ENCODE assay signal across 1 cellular context in the genomic region with DNA sequence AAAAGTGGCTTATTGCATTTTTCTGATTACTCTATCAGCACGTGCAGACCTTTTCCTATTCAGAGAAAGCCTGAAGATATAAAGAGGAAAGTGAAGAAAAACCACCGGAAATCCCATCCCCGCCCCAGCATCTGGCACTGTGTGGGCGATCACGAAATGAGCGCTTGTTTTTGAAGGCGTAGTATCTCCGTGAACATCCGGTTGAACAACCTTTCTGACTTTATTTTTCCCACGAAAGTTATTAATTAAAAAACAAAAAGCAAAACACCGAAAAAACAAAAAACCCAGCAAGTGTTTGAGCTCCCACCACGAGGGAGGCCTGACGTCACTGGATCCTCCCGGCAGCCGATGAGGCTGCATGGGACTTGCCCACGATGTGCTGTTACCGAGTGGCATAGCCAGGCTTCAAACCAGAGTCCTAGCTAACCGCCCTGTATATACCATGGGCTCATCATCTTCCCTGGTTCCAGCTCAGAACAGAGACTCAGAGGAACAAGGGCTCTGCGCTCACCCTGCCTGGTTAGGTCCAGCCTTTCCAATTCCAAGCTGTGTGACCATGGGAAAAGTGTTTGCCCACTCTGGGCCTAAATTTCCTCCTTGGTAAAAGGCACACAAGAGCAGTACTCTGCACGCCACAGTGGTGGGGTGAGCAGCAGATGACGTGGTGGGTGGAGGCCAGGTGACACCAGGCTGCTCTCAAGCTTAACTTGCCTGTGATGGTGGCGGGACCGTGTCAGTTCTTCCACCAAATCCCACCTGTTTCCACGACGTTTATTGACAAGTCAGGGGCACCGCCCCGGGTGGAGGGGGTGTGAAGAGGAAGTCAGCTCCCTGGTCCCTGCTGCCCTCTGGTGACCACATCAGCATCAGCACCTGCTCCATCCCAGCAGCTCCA.
TF ChIP-seq lines count a peak whose summit lies in the region.

No MANE protein-coding gene starts in this region.

TF ChIP-seq in HepG2, 621 proteins besides CTCF, POLR2A, EP300 and RAD21 (continued from another document and continues in another):
- TF ChIP-seq, protein P1, sequence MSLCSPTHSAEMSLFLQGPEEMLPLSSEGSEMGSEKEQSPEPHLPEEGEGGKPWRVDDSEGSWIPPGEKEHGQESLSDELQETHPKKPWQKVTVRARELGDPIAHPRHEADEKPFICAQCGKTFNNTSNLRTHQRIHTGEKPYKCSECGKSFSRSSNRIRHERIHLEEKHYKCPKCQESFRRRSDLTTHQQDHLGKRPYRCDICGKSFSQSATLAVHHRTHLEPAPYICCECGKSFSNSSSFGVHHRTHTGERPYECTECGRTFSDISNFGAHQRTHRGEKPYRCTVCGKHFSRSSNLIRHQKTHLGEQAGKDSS (CRISPR knock-in tag; IDR thresholded peaks at IDR 0.05; ENCODE audit: borderline replicate concordance, low read depth): peak; percentile 51; the same call in 1 of the 2 replicates
- TF ChIP-seq ZNF235 (CRISPR knock-in tag; IDR thresholded peaks at IDR 0.05; ENCODE audit: borderline replicate concordance) (no peak), HOXA5 (CRISPR knock-in tag; IDR thresholded peaks at IDR 0.05) (peak; percentile 69; the same call in 1 of the 2 replicates), IKZF1 (IDR thresholded peaks at IDR 0.05) (no peak), ZFP36L2 (CRISPR knock-in tag; IDR thresholded peaks at IDR 0.05) (no peak), ZNF629 (CRISPR knock-in tag; conservative IDR thresholded peaks at IDR 0.05) (no peak), SMARCC2 (IDR thresholded peaks at IDR 0.05) (no peak), ATF7 (IDR thresholded peaks at IDR 0.05) (no peak), ATF7 (CRISPR knock-in tag; IDR thresholded peaks at IDR 0.05) (peak; percentile 73; the same call in 1 of the 2 replicates), ELF4 (CRISPR knock-in tag; IDR thresholded peaks at IDR 0.05; ENCODE audit: borderline replicate concordance) (no peak), MZF1 (CRISPR knock-in tag; IDR thresholded peaks at IDR 0.05; ENCODE audit: borderline replicate concordance) (no peak), ZNF792 (CRISPR knock-in tag; IDR thresholded peaks at IDR 0.05) (peak; percentile 59; the same call in 1 of the 2 replicates), MAZ (IDR thresholded peaks at IDR 0.05; ENCODE audit: borderline replicate concordance, low read depth, low read length) (peak; percentile 46; the same call in 1 of the 2 replicates), MAZ (CRISPR knock-in tag; IDR thresholded peaks at IDR 0.05; ENCODE audit: low read depth) (peak; percentile 61; the same call in 1 of the 2 replicates), DR1 (CRISPR knock-in tag; IDR thresholded peaks at IDR 0.05) (no peak), SP2 (CRISPR knock-in tag; IDR thresholded peaks at IDR 0.05) (peak; percentile 15; the same call in 1 of the 2 replicates), REXO4 (CRISPR knock-in tag; IDR thresholded peaks at IDR 0.05; ENCODE audit: borderline replicate concordance) (no peak), ZNF225 (CRISPR knock-in tag; IDR thresholded peaks at IDR 0.05) (no peak), KLF15 (CRISPR knock-in tag; IDR thresholded peaks at IDR 0.05; ENCODE audit: borderline replicate concordance) (no peak), ZNF782 (CRISPR knock-in tag; IDR thresholded peaks at IDR 0.05; ENCODE audit: borderline replicate concordance) (peak; percentile 45; the same call in 1 of the 2 replicates), RBM22 (optimal IDR thresholded peaks at IDR 0.05; ENCODE audit: low read length) (no peak), ZFP62 (CRISPR knock-in tag; IDR thresholded peaks at IDR 0.05) (no peak), KLF16 (CRISPR knock-in tag; IDR thresholded peaks at IDR 0.05) (peak in 1 of 2 experiments; percentile 41; a peak in 1 of 4 replicates), GLI4 (CRISPR knock-in tag; IDR thresholded peaks at IDR 0.05; ENCODE audit: borderline replicate concordance) (no peak), ZNF12 (CRISPR knock-in tag; IDR thresholded peaks at IDR 0.05) (no peak), BORCS8-MEF2B (CRISPR knock-in tag; IDR thresholded peaks at IDR 0.05) (no peak), TBX2 (CRISPR knock-in tag; IDR thresholded peaks at IDR 0.05; ENCODE audit: borderline replicate concordance) (peak; percentile 56; the same call in 1 of the 2 replicates), FOSL2 (CRISPR knock-in tag; IDR thresholded peaks at IDR 0.05) (peak; percentile 38), SATB2 (CRISPR knock-in tag; IDR thresholded peaks at IDR 0.05) (no peak), ZNF326 (CRISPR knock-in tag; IDR thresholded peaks at IDR 0.05; ENCODE audit: borderline replicate concordance) (no peak), CBX5 (CRISPR knock-in tag; IDR thresholded peaks at IDR 0.05; ENCODE audit: borderline replicate concordance) (no peak)
- TF ChIP-seq, protein P2, sequence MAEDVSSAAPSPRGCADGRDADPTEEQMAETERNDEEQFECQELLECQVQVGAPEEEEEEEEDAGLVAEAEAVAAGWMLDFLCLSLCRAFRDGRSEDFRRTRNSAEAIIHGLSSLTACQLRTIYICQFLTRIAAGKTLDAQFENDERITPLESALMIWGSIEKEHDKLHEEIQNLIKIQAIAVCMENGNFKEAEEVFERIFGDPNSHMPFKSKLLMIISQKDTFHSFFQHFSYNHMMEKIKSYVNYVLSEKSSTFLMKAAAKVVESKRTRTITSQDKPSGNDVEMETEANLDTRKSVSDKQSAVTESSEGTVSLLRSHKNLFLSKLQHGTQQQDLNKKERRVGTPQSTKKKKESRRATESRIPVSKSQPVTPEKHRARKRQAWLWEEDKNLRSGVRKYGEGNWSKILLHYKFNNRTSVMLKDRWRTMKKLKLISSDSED (CRISPR knock-in tag; IDR thresholded peaks at IDR 0.05): no peak
- TF ChIP-seq, protein P3, sequence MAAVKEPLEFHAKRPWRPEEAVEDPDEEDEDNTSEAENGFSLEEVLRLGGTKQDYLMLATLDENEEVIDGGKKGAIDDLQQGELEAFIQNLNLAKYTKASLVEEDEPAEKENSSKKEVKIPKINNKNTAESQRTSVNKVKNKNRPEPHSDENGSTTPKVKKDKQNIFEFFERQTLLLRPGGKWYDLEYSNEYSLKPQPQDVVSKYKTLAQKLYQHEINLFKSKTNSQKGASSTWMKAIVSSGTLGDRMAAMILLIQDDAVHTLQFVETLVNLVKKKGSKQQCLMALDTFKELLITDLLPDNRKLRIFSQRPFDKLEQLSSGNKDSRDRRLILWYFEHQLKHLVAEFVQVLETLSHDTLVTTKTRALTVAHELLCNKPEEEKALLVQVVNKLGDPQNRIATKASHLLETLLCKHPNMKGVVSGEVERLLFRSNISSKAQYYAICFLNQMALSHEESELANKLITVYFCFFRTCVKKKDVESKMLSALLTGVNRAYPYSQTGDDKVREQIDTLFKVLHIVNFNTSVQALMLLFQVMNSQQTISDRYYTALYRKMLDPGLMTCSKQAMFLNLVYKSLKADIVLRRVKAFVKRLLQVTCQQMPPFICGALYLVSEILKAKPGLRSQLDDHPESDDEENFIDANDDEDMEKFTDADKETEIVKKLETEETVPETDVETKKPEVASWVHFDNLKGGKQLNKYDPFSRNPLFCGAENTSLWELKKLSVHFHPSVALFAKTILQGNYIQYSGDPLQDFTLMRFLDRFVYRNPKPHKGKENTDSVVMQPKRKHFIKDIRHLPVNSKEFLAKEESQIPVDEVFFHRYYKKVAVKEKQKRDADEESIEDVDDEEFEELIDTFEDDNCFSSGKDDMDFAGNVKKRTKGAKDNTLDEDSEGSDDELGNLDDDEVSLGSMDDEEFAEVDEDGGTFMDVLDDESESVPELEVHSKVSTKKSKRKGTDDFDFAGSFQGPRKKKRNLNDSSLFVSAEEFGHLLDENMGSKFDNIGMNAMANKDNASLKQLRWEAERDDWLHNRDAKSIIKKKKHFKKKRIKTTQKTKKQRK (IDR thresholded peaks at IDR 0.05; ENCODE audit: low read length): no peak
- TF ChIP-seq, protein P4, sequence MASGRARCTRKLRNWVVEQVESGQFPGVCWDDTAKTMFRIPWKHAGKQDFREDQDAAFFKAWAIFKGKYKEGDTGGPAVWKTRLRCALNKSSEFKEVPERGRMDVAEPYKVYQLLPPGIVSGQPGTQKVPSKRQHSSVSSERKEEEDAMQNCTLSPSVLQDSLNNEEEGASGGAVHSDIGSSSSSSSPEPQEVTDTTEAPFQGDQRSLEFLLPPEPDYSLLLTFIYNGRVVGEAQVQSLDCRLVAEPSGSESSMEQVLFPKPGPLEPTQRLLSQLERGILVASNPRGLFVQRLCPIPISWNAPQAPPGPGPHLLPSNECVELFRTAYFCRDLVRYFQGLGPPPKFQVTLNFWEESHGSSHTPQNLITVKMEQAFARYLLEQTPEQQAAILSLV (CRISPR knock-in tag; IDR thresholded peaks at IDR 0.05; ENCODE audit: borderline replicate concordance): peak; percentile 38; the same call in 1 of the 2 replicates
- TF ChIP-seq, protein P5, sequence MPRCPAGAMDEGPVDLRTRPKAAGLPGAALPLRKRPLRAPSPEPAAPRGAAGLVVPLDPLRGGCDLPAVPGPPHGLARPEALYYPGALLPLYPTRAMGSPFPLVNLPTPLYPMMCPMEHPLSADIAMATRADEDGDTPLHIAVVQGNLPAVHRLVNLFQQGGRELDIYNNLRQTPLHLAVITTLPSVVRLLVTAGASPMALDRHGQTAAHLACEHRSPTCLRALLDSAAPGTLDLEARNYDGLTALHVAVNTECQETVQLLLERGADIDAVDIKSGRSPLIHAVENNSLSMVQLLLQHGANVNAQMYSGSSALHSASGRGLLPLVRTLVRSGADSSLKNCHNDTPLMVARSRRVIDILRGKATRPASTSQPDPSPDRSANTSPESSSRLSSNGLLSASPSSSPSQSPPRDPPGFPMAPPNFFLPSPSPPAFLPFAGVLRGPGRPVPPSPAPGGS (CRISPR knock-in tag; IDR thresholded peaks at IDR 0.05): 0 out of 2 replicates have a peak, but pooled peaks have one; percentile 36
- TF ChIP-seq, protein P6, sequence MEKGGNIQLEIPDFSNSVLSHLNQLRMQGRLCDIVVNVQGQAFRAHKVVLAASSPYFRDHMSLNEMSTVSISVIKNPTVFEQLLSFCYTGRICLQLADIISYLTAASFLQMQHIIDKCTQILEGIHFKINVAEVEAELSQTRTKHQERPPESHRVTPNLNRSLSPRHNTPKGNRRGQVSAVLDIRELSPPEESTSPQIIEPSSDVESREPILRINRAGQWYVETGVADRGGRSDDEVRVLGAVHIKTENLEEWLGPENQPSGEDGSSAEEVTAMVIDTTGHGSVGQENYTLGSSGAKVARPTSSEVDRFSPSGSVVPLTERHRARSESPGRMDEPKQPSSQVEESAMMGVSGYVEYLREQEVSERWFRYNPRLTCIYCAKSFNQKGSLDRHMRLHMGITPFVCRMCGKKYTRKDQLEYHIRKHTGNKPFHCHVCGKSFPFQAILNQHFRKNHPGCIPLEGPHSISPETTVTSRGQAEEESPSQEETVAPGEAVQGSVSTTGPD (CRISPR knock-in tag; IDR thresholded peaks at IDR 0.05): no peak
- TF ChIP-seq, protein P7, sequence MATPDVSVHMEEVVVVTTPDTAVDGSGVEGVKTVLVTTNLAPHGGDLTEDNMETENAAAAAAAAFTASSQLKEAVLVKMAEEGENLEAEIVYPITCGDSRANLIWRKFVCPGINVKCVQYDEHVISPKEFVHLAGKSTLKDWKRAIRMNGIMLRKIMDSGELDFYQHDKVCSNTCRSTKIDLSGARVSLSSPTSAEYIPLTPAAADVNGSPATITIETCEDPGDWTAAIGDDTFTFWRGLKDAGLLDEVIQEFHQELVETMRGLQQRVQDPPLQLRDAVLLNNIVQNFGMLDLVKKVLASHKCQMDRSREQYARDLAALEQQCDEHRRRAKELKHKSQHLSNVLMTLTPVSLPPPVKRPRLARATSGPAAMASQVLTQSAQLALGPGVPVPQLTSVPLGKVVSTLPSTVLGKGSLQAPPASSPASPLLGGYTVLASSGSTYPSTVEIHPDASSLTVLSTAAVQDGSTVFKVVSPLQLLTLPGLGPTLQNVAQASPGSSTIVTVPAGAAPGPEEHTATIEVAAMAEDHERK (CRISPR knock-in tag; IDR thresholded peaks at IDR 0.05; ENCODE audit: low read depth): no peak
- TF ChIP-seq, protein P8, sequence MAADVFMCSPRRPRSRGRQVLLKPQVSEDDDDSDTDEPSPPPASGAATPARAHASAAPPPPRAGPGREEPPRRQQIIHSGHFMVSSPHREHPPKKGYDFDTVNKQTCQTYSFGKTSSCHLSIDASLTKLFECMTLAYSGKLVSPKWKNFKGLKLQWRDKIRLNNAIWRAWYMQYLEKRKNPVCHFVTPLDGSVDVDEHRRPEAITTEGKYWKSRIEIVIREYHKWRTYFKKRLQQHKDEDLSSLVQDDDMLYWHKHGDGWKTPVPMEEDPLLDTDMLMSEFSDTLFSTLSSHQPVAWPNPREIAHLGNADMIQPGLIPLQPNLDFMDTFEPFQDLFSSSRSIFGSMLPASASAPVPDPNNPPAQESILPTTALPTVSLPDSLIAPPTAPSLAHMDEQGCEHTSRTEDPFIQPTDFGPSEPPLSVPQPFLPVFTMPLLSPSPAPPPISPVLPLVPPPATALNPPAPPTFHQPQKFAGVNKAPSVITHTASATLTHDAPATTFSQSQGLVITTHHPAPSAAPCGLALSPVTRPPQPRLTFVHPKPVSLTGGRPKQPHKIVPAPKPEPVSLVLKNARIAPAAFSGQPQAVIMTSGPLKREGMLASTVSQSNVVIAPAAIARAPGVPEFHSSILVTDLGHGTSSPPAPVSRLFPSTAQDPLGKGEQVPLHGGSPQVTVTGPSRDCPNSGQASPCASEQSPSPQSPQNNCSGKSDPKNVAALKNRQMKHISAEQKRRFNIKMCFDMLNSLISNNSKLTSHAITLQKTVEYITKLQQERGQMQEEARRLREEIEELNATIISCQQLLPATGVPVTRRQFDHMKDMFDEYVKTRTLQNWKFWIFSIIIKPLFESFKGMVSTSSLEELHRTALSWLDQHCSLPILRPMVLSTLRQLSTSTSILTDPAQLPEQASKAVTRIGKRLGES (CRISPR knock-in tag; IDR thresholded peaks at IDR 0.05; ENCODE audit: borderline replicate concordance): no peak
- TF ChIP-seq, protein P9, sequence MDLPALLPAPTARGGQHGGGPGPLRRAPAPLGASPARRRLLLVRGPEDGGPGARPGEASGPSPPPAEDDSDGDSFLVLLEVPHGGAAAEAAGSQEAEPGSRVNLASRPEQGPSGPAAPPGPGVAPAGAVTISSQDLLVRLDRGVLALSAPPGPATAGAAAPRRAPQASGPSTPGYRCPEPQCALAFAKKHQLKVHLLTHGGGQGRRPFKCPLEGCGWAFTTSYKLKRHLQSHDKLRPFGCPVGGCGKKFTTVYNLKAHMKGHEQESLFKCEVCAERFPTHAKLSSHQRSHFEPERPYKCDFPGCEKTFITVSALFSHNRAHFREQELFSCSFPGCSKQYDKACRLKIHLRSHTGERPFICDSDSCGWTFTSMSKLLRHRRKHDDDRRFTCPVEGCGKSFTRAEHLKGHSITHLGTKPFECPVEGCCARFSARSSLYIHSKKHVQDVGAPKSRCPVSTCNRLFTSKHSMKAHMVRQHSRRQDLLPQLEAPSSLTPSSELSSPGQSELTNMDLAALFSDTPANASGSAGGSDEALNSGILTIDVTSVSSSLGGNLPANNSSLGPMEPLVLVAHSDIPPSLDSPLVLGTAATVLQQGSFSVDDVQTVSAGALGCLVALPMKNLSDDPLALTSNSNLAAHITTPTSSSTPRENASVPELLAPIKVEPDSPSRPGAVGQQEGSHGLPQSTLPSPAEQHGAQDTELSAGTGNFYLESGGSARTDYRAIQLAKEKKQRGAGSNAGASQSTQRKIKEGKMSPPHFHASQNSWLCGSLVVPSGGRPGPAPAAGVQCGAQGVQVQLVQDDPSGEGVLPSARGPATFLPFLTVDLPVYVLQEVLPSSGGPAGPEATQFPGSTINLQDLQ (CRISPR knock-in tag; IDR thresholded peaks at IDR 0.05): no peak
- TF ChIP-seq, protein P10, sequence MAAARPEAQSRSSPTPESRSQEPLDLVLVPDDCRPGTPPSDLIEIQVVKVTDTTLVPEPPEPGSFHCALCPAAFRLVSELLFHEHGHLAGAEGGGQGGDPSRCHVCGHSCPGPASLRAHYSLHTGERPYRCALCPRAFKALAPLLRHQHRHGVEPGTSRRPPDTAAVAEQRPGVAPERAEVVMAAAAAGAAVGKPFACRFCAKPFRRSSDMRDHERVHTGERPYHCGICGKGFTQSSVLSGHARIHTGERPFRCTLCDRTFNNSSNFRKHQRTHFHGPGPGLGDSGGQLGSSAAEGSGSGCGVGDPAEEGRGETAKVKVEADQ (CRISPR knock-in tag; IDR thresholded peaks at IDR 0.05; ENCODE audit: borderline replicate concordance): peak; percentile 82; the same call in 1 of the 2 replicates
